ENCODE assay signal across 8 cellular contexts in genomic region chr11:132352497-132352896, GRCh38.
"Had no signal": no experiment of that assay in that cellular context is flagged by ENCODE, and none has a peak within 500 bp of the region (broad histone marks: within the 10 kb centered on the region; RNA-seq: fewer than 3 reads in every experiment).

No MANE protein-coding gene starts in this region.

- ATAC-seq: GM23338, K562 had no signal

- H3K4me3 ChIP-seq: GM23338, K562 had no signal

- H3K9me3 Mint-ChIP-seq: GM23338, H9 had no signal

- DNase-seq: H9, HCEC 1CT, IMR-90, KG1 had no signal

- H3K27ac Mint-ChIP-seq: GM23338, H9 had no signal

- FAIRE-seq: H1, HTR-8/SVneo, K562 had no signal

- H3K4me3 Mint-ChIP-seq: GM23338, H9 had no signal
